In genomic region chr5:140677947-140678346, GRCh38 we compare ENCODE assay signal across 16 cellular contexts. TPM values are rescaled to one million over a fixed set of nuclear protein-coding genes. Genes with fewer than 3 reads are reported as not detected.
DNase-seq lines count a peak whose midpoint lies in the region; ATAC-seq and TF ChIP-seq lines count a peak whose summit lies in the region.
"Had no signal": no experiment of that assay in that cellular context is flagged by ENCODE, and none has a peak within 500 bp of the region (broad histone marks: within the 10 kb centered on the region; RNA-seq: fewer than 3 reads in every experiment).

No MANE protein-coding gene starts in this region.

- H3K36me3 Mint-ChIP-seq in activated T-cell treated with anti-CD3 and anti-CD28 coated beads, Interleukin-2, amount 50 U/mL, for 24 hours (ENCODE audit: low read depth) = peaks cover 94% of the 10 kb centered on the region
- peaks cover 59% of the 10 kb centered on the region for H3K36me3 Mint-ChIP-seq in activated T-cell treated with anti-CD3 and anti-CD28 coated beads, Interleukin-2, amount 50 U/mL, for 4 hours (ENCODE audit: insufficient read depth)
- peaks cover 5% of the 10 kb centered on the region; the same call in 1 of the 2 replicates for H3K36me3 Mint-ChIP-seq in HFFc6 (ENCODE audit: low read depth)

- H3K9me3 Mint-ChIP-seq in activated T-cell treated with anti-CD3 and anti-CD28 coated beads, Interleukin-2, amount 50 U/mL, for 24 hours = no peaks in the 10 kb centered on the region
- H3K9me3 Mint-ChIP-seq in activated T-cell treated with anti-CD3 and anti-CD28 coated beads, Interleukin-2, amount 50 U/mL, for 4 hours = no peaks in the 10 kb centered on the region
- H3K9me3 Mint-ChIP-seq in HFFc6 = no peaks in the 10 kb centered on the region
- H3K9me3 Mint-ChIP-seq: brain; CD4-positive, alpha-beta T cell; dendritic cell treated with granulocyte-macrophage colony-stimulating factor and Interleukin-4, amounts not matched to agents 40 ng/mL and 50 ng/mL, for 4 days; memory B cell had no signal

- no peak for DNase-seq in activated T-cell treated with anti-CD3 and anti-CD28 coated beads, Interleukin-2, amount 50 U/mL, for 24 hours
- no peak for DNase-seq in activated T-cell treated with anti-CD3 and anti-CD28 coated beads, Interleukin-2, amount 50 U/mL, for 4 hours
- DNase-seq in NCI-H2227 (lab: John Stamatoyannopoulos, UW; ENCODE audit: unreplicated experiment) (no peak), HFFc6 (no peak), HuH-7.5 (ENCODE audit: low spot score) (no peak)
- DNase-seq: CD4-positive, alpha-beta T cell; NCI-H1417; right lobe of liver; SHP77; T-helper 9 cell had no signal

- H3K4me3 Mint-ChIP-seq in activated T-cell treated with anti-CD3 and anti-CD28 coated beads, Interleukin-2, amount 50 U/mL, for 24 hours = no peak overlapping the region
- H3K4me3 Mint-ChIP-seq in activated T-cell treated with anti-CD3 and anti-CD28 coated beads, Interleukin-2, amount 50 U/mL, for 4 hours = no peak overlapping the region
- no peak overlapping the region for H3K4me3 Mint-ChIP-seq in HFFc6
- H3K4me3 Mint-ChIP-seq: brain; CD4-positive, alpha-beta T cell; dendritic cell treated with granulocyte-macrophage colony-stimulating factor and Interleukin-4, amounts not matched to agents 40 ng/mL and 50 ng/mL, for 4 days; memory B cell had no signal

- H3K27ac Mint-ChIP-seq in activated T-cell treated with anti-CD3 and anti-CD28 coated beads, Interleukin-2, amount 50 U/mL, for 24 hours = peak overlapping the region; percentile 11
- H3K27ac Mint-ChIP-seq in HFFc6 = no peak overlapping the region
- H3K27ac Mint-ChIP-seq: brain; CD4-positive, alpha-beta T cell; dendritic cell treated with granulocyte-macrophage colony-stimulating factor and Interleukin-4, amounts not matched to agents 40 ng/mL and 50 ng/mL, for 4 days; memory B cell had no signal

- ATAC-seq in activated T-cell treated with anti-CD3 and anti-CD28 coated beads, Interleukin-2, amount 50 U/mL, for 4 hours = no peak
- peak; percentile 78 for ATAC-seq in GM21447 (IDR thresholded peaks at IDR 0.05; ENCODE audit: unreplicated experiment)
- ATAC-seq in HG03159 (IDR thresholded peaks at IDR 0.05; ENCODE audit: unreplicated experiment) = peak; percentile 60
- ATAC-seq in HG02884 (IDR thresholded peaks at IDR 0.05; ENCODE audit: unreplicated experiment) = no peak
- ATAC-seq: right lobe of liver had no signal

- peaks cover 2% of the 10 kb centered on the region for H3K4me1 Mint-ChIP-seq in activated T-cell treated with anti-CD3 and anti-CD28 coated beads, Interleukin-2, amount 50 U/mL, for 24 hours (ENCODE audit: low read depth)
- no peaks in the 10 kb centered on the region for H3K4me1 Mint-ChIP-seq in activated T-cell treated with anti-CD3 and anti-CD28 coated beads, Interleukin-2, amount 50 U/mL, for 4 hours (ENCODE audit: low read depth)
- H3K4me1 Mint-ChIP-seq in HFFc6 (ENCODE audit: low read depth) = no peaks in the 10 kb centered on the region
- H3K4me1 Mint-ChIP-seq: brain, memory B cell had no signal

- no peaks in the 10 kb centered on the region for H3K27me3 Mint-ChIP-seq in activated T-cell treated with anti-CD3 and anti-CD28 coated beads, Interleukin-2, amount 50 U/mL, for 24 hours
- no peaks in the 10 kb centered on the region for H3K27me3 Mint-ChIP-seq in activated T-cell treated with anti-CD3 and anti-CD28 coated beads, Interleukin-2, amount 50 U/mL, for 4 hours (ENCODE audit: low read depth)
- H3K27me3 Mint-ChIP-seq in HFFc6 (ENCODE audit: insufficient read depth) = no peaks in the 10 kb centered on the region; the same call in 1 of the 2 replicates
- H3K27me3 Mint-ChIP-seq: brain; CD4-positive, alpha-beta T cell; dendritic cell treated with granulocyte-macrophage colony-stimulating factor and Interleukin-4, amounts not matched to agents 40 ng/mL and 50 ng/mL, for 4 days; memory B cell had no signal

- no peak for TF ChIP-seq CTCF in HFFc6 (IDR thresholded peaks at IDR 0.05)

RNA-seq across cellular contexts. Expression of gene DND1, which starts 4.6 kb away (rescaled TPM):
- total RNA-seq in activated T-cell treated with anti-CD3 and anti-CD28 coated beads, Interleukin-2, amount 50 U/mL, for 4 hours = 1 to 10 TPM; 3.1 to 5.6 (median 4.5) TPM
- under 1 TPM; 0.26 to 0.59 (median 0.41) TPM for total RNA-seq in HFFc6 (2021; fragmentation: NEBNext Ultra II Directional; extraction: Animal tissue kit (Norgen Biotek cat#: 25700))

RNA-seq across cellular contexts. Expression of gene HARS1, which starts 13.2 kb away (rescaled TPM):
- 100 to 1,000 TPM; 125 to 133 (median 131) TPM for total RNA-seq in activated T-cell treated with anti-CD3 and anti-CD28 coated beads, Interleukin-2, amount 50 U/mL, for 4 hours
- total RNA-seq in HFFc6 (2021; fragmentation: NEBNext Ultra II Directional; extraction: Animal tissue kit (Norgen Biotek cat#: 25700)) = 100 to 1,000 TPM in 1 of 6 experiments, 10 to 100 TPM in 5; 89.1 to 102 (median 96.8) TPM

RNA-seq across cellular contexts. Expression of gene WDR55, which starts 13.2 kb away (rescaled TPM):
- total RNA-seq in activated T-cell treated with anti-CD3 and anti-CD28 coated beads, Interleukin-2, amount 50 U/mL, for 4 hours = 10 to 100 TPM; 47.7 to 50.0 (median 49.5) TPM
- 10 to 100 TPM; 23.7 to 28.3 (median 25.8) TPM for total RNA-seq in HFFc6 (2021; fragmentation: NEBNext Ultra II Directional; extraction: Animal tissue kit (Norgen Biotek cat#: 25700))

RNA-seq across cellular contexts. Expression of gene HARS2, which starts 13.3 kb away (rescaled TPM):
- total RNA-seq in activated T-cell treated with anti-CD3 and anti-CD28 coated beads, Interleukin-2, amount 50 U/mL, for 4 hours = 10 to 100 TPM; 28.6 to 31.3 (median 29.5) TPM
- 10 to 100 TPM; 22.1 to 23.5 (median 22.9) TPM for total RNA-seq in HFFc6 (2021; fragmentation: NEBNext Ultra II Directional; extraction: Animal tissue kit (Norgen Biotek cat#: 25700))

RNA-seq across cellular contexts. Expression of gene ZMAT2, which starts 22.3 kb away (rescaled TPM):
- total RNA-seq in activated T-cell treated with anti-CD3 and anti-CD28 coated beads, Interleukin-2, amount 50 U/mL, for 4 hours = 10 to 100 TPM; 83.2 to 91.9 (median 83.6) TPM
- 10 to 100 TPM; 59.1 to 68.5 (median 63.8) TPM for total RNA-seq in HFFc6 (2021; fragmentation: NEBNext Ultra II Directional; extraction: Animal tissue kit (Norgen Biotek cat#: 25700))

Comparison
In these comparisons a context has a peak if more than half of its experiments do, and no peak if none do; other contexts are left out.
1. ATAC-seq: peak in GM21447 (single experiment) and HG03159 (single experiment); none in activated T-cell treated with anti-CD3 and anti-CD28 coated beads, Interleukin-2, amount 50 U/mL, for 4 hours (0 of 2) and HG02884 (single experiment).